Comparison of ENCODE assay signal across 18 cellular contexts in the genomic region with DNA sequence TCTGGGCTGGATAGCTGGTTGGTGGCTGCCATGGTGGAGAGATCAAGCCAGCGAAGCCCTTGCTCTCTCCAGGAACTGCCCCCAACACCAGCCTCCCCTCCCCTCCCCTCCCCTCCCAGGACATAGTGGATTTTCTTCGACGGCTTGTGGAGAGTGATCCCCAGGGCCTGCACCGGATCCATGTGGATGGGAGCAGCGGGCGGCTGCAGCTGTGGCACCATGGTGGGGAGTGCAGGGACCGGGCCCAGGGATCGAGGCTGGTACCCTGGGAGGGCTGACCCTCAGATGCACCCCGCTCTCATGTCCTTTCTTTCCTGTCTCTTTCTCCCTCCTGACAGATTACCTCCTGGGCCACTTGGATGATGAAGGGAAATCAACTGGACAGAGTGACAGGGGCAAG. TPM values are rescaled to one million over a fixed set of nuclear protein-coding genes. Genes with fewer than 3 reads are reported as not detected.
DNase-seq lines count a peak whose midpoint lies in the region; ATAC-seq and TF ChIP-seq lines count a peak whose summit lies in the region.
"Had no signal": no experiment of that assay in that cellular context is flagged by ENCODE, and none has a peak within 500 bp of the region (broad histone marks: within the 10 kb centered on the region; RNA-seq: fewer than 3 reads in every experiment).

No MANE protein-coding gene starts in this region.

- CTCF ChIA-PET in CD4-positive, alpha-beta T cell (lab: Charles Lee) = no interaction called here

- no peaks in the 10 kb centered on the region for H3K27me3 ChIP-seq in CD4-positive, alpha-beta T cell (ENCODE audit: control insufficient read depth, insufficient read depth, low read length)
- no peaks in the 10 kb centered on the region for H3K27me3 ChIP-seq in right lobe of liver
- H3K27me3 ChIP-seq: BE2C had no signal

- H3K4me3 ChIP-seq in right lobe of liver = peak overlapping the region in 1 of 3 donors; percentile 47
- H3K4me3 ChIP-seq in coronary artery = no peak overlapping the region
- H3K4me3 ChIP-seq: GM23248, HAP-1 had no signal

- intact Hi-C loops in CD4-positive, alpha-beta T cell (cut with DNase I, micrococcal nuclease) = no loop called here
- intact Hi-C loops in right lobe of liver (cut with DNase I) (loop anchor here in 1 of 2 donors (5.0 kb wide), 1 partner anchor 37 kb away; a partner anchor contains a TSS), posterior vena cava (cut with DNase I) (no loop called here)

- H3K9me3 ChIP-seq in CD4-positive, alpha-beta T cell (ENCODE audit: control insufficient read depth, low read length) = no peaks in the 10 kb centered on the region
- H3K9me3 ChIP-seq in T-helper 17 cell (ENCODE audit: control insufficient read depth, low read length, poor library complexity, severe bottlenecking) = no peaks in the 10 kb centered on the region
- H3K9me3 ChIP-seq in right lobe of liver = no peaks in the 10 kb centered on the region
- H3K9me3 ChIP-seq: BE2C, HAP-1 had no signal

- H3K4me1 ChIP-seq in right lobe of liver = peaks cover 0 to 83% (median 32%) of the 10 kb centered on the region in 4 donors
- H3K4me1 ChIP-seq: BE2C, HAP-1 had no signal

- H3K4me1 Mint-ChIP-seq in CD4-positive, alpha-beta T cell (ENCODE audit: low read depth) = peaks cover 4% of the 10 kb centered on the region
- peaks cover 12% of the 10 kb centered on the region for H3K4me1 Mint-ChIP-seq in T-helper 17 cell

- ATAC-seq in CD4-positive, alpha-beta T cell (ENCODE audit: poor library complexity) = no peak
- ATAC-seq in T-helper 17 cell (no peak), right lobe of liver (no peak)
- ATAC-seq in activated naive CD4-positive, alpha-beta T cell treated with anti-CD3 and anti-CD28 coated beads, Interleukin-2, amount 50 U/mL, for 72 hours = no peak

- peaks cover 0 to 40% (median 9%) of the 10 kb centered on the region in 4 donors for H3K36me3 ChIP-seq in right lobe of liver
- H3K36me3 ChIP-seq: BE2C had no signal

- no peak overlapping the region for H3K27ac ChIP-seq in CD4-positive, alpha-beta T cell (ENCODE audit: low read depth, low read length)
- peak overlapping the region in 2 of 3 donors; percentile 73 to 79 for H3K27ac ChIP-seq in right lobe of liver
- H3K27ac ChIP-seq in coronary artery = no peak overlapping the region
- H3K27ac ChIP-seq: GM23248, HL-60 had no signal

- no peaks in the 10 kb centered on the region for H3K9me3 Mint-ChIP-seq in CD4-positive, alpha-beta T cell
- no peaks in the 10 kb centered on the region for H3K9me3 Mint-ChIP-seq in activated naive CD4-positive, alpha-beta T cell treated with anti-CD3 and anti-CD28 coated beads, Interleukin-2, amount 50 U/mL, for 72 hours

- 100% methylated on average over 1 of the region's 9 CpGs for WGBS in right lobe of liver (ENCODE audit: insufficient coverage, low coverage, low lambda C conversion rate, missing lambda C conversion rate)

- H3K27ac Mint-ChIP-seq in CD4-positive, alpha-beta T cell = no peak overlapping the region
- peak overlapping the region; percentile 60 for H3K27ac Mint-ChIP-seq in T-helper 17 cell
- peak overlapping the region in 1 of 2 donors; percentile 29 for H3K27ac Mint-ChIP-seq in activated naive CD4-positive, alpha-beta T cell treated with anti-CD3 and anti-CD28 coated beads, Interleukin-2, amount 50 U/mL, for 72 hours

- POLR2A ChIA-PET in CD4-positive, alpha-beta T cell (lab: Charles Lee) = no interaction called here

- peak overlapping the region; percentile 20 for H3K4me3 Mint-ChIP-seq in CD4-positive, alpha-beta T cell
- no peak overlapping the region for H3K4me3 Mint-ChIP-seq in T-helper 17 cell
- H3K4me3 Mint-ChIP-seq: CD4-positive, CD25-positive, alpha-beta regulatory T cell had no signal

- TF ChIP-seq POLR2A in right lobe of liver (IDR thresholded peaks at IDR 0.05) = no peak

- H3K36me3 Mint-ChIP-seq in CD4-positive, alpha-beta T cell (ENCODE audit: low read depth) = peaks cover 79% of the 10 kb centered on the region
- H3K36me3 Mint-ChIP-seq in T-helper 17 cell (ENCODE audit: low read depth) = peaks cover 11% of the 10 kb centered on the region
- H3K36me3 Mint-ChIP-seq in activated naive CD4-positive, alpha-beta T cell treated with anti-CD3 and anti-CD28 coated beads, Interleukin-2, amount 50 U/mL, for 72 hours = peaks cover 11 to 27% of the 10 kb centered on the region in 2 donors

- TF ChIP-seq CTCF in CD4-positive, alpha-beta T cell (IDR thresholded peaks at IDR 0.05) = no peak
- TF ChIP-seq CTCF in right lobe of liver (IDR thresholded peaks at IDR 0.05) (no peak), coronary artery (IDR thresholded peaks at IDR 0.05) (no peak)

- no peak for DNase-seq in CD4-positive, alpha-beta T cell
- DNase-seq in T-helper 17 cell (no peak), right lobe of liver (no peak), posterior vena cava (ENCODE audit: low spot score) (peak; percentile 69), iPS-NIHi7 (ENCODE audit: extremely low spot score) (no peak), coronary artery (ENCODE audit: low spot score) (no peak)
- no peak for DNase-seq in activated naive CD4-positive, alpha-beta T cell treated with anti-CD3 and anti-CD28 coated beads, Interleukin-2, amount 50 U/mL, for 72 hours (ENCODE audit: low spot score in 2 of 2)
- DNase-seq: ACHN; BE2C; C1 segment of cervical spinal cord; CD4-positive, CD25-positive, alpha-beta regulatory T cell; DMS153; DMS79; GDM1; GM23248; IMR-90 had no signal

- no peaks in the 10 kb centered on the region for H3K27me3 Mint-ChIP-seq in CD4-positive, alpha-beta T cell
- no peaks in the 10 kb centered on the region for H3K27me3 Mint-ChIP-seq in T-helper 17 cell
- H3K27me3 Mint-ChIP-seq: CD4-positive, CD25-positive, alpha-beta regulatory T cell had no signal

RNA-seq across cellular contexts. Expression of a gene that starts 7.0 kb away (rescaled TPM):
- 10 to 100 TPM; 20.6 to 26.1 TPM for total RNA-seq in CD4-positive, alpha-beta T cell
- 10 to 100 TPM; 32.3 to 36.6 TPM for total RNA-seq in T-helper 17 cell
- 10 to 100 TPM; 14.5 to 31.5 (median 26.7) TPM for total RNA-seq in right lobe of liver
- total RNA-seq in posterior vena cava = 10 to 100 TPM; 13.2 to 15.0 TPM
- total RNA-seq in activated naive CD4-positive, alpha-beta T cell treated with anti-CD3 and anti-CD28 coated beads, Interleukin-2, amount 50 U/mL, for 72 hours = 10 to 100 TPM; 30.3 to 35.0 TPM

RNA-seq across cellular contexts. Expression of a gene that starts 7.1 kb away (rescaled TPM):
- total RNA-seq in CD4-positive, alpha-beta T cell = 10 to 100 TPM; 10.2 to 12.4 TPM
- 10 to 100 TPM; 13.7 to 14.7 TPM for total RNA-seq in T-helper 17 cell
- 10 to 100 TPM in 3 of 6 experiments, 1 to 10 TPM in 3; 5.9 to 15.4 (median 11.2) TPM for total RNA-seq in right lobe of liver
- 10 to 100 TPM in 1 of 2 donors, 1 to 10 TPM in 1; 9.9 to 11.2 TPM for total RNA-seq in posterior vena cava
- total RNA-seq in activated naive CD4-positive, alpha-beta T cell treated with anti-CD3 and anti-CD28 coated beads, Interleukin-2, amount 50 U/mL, for 72 hours = 10 to 100 TPM; 16.4 to 25.3 TPM

RNA-seq across cellular contexts. Expression of a gene that starts 9.5 kb away (rescaled TPM):
- not detected for total RNA-seq in CD4-positive, alpha-beta T cell
- under 1 TPM in 1 of 2 donors, not detected in 1; 0.26 TPM for total RNA-seq in T-helper 17 cell
- total RNA-seq in right lobe of liver = 1 to 10 TPM; 1.4 to 8.4 (median 5.8) TPM
- total RNA-seq in posterior vena cava = 1 to 10 TPM in 1 of 2 donors, not detected in 1; 1.5 TPM
- under 1 TPM; 0.36 to 0.39 TPM for total RNA-seq in activated naive CD4-positive, alpha-beta T cell treated with anti-CD3 and anti-CD28 coated beads, Interleukin-2, amount 50 U/mL, for 72 hours
- total RNA-seq: CD4-positive, CD25-positive, alpha-beta regulatory T cell had no signal

RNA-seq across cellular contexts. Expression of a gene that starts 17.4 kb away (rescaled TPM):
- 10 to 100 TPM; 39.5 to 44.3 TPM for total RNA-seq in CD4-positive, alpha-beta T cell
- total RNA-seq in T-helper 17 cell (10 to 100 TPM; 31.4 to 67.9 TPM), right lobe of liver (10 to 100 TPM; 10.7 to 51.9 (median 42.6) TPM), posterior vena cava (10 to 100 TPM; 47.1 to 53.2 TPM)
- total RNA-seq in activated naive CD4-positive, alpha-beta T cell treated with anti-CD3 and anti-CD28 coated beads, Interleukin-2, amount 50 U/mL, for 72 hours = 10 to 100 TPM; 82.4 to 99.4 TPM

RNA-seq across cellular contexts. Expression of a gene that starts 17.6 kb away (rescaled TPM):
- total RNA-seq in CD4-positive, alpha-beta T cell = 10 to 100 TPM; 11.6 to 13.8 TPM
- total RNA-seq in T-helper 17 cell (10 to 100 TPM; 28.2 to 31.5 TPM), right lobe of liver (10 to 100 TPM in 5 of 6 experiments, 1 to 10 TPM in 1; 9.6 to 17.5 (median 13.3) TPM), posterior vena cava (10 to 100 TPM; 21.6 to 23.6 TPM)
- 10 to 100 TPM; 26.2 to 39.9 TPM for total RNA-seq in activated naive CD4-positive, alpha-beta T cell treated with anti-CD3 and anti-CD28 coated beads, Interleukin-2, amount 50 U/mL, for 72 hours

Comparison
In these comparisons a context has a peak if more than half of its experiments do, and no peak if none do; other contexts are left out.
1. H3K27ac ChIP-seq: peak in right lobe of liver (2 of 3); none in CD4-positive, alpha-beta T cell (single experiment) and coronary artery (0 of 2).